ENCODE assay signal across 37 cellular contexts in genomic region chr13:91139232-91139631, GRCh38.
"Had no signal": no experiment of that assay in that cellular context is flagged by ENCODE, and none has a peak within 500 bp of the region (broad histone marks: within the 10 kb centered on the region; RNA-seq: fewer than 3 reads in every experiment).

No MANE protein-coding gene starts in this region.

- ATAC-seq: activated CD8-positive, alpha-beta T cell treated with anti-CD3 and anti-CD28 coated beads for 36 hours; activated naive CD4-positive, alpha-beta T cell treated with anti-CD3 and anti-CD28 coated beads, Interleukin-2, amount 50 U/mL, for 72 hours; activated T-cell treated with anti-CD3 and anti-CD28 coated beads, Interleukin-2, amount 50 U/mL, for 4 hours; activated T-cell treated with anti-CD3 and anti-CD28 coated beads, Interleukin-2, amount 50 U/mL, for 72 hours; activated T-helper 17 cell treated with anti-CD3 and anti-CD28 coated beads, Interleukin-2, amount 50 U/mL, for 72 hours; body of pancreas had no signal

- FAIRE-seq: astrocyte, TTC549 had no signal

- H3K27me3 Mint-ChIP-seq: activated B cell treated with CpG ODN at 0.5 μM for 24 hours; activated CD4-positive, alpha-beta T cell treated with anti-CD3 and anti-CD28 coated beads, Interleukin-2, amount 10 ng/mL, durations not matched to agents 24 days and 14 days; activated T-helper 17 cell treated with anti-CD3 and anti-CD28 coated beads, Interleukin-2, amount 50 U/mL, for 72 hours had no signal

- H3K27ac Mint-ChIP-seq: activated B cell treated with CpG ODN at 0.5 μM for 24 hours; activated CD4-positive, alpha-beta memory T cell treated with anti-CD3 and anti-CD28 coated beads for 36 hours; activated CD4-positive, alpha-beta T cell treated with anti-CD3 and anti-CD28 coated beads, Interleukin-2, amount 10 ng/mL, durations not matched to agents 24 days and 14 days; activated CD8-positive, alpha-beta T cell treated with anti-CD3 and anti-CD28 coated beads for 36 hours; activated naive CD4-positive, alpha-beta T cell treated with anti-CD3 and anti-CD28 coated beads for 36 hours; activated naive CD4-positive, alpha-beta T cell treated with anti-CD3 and anti-CD28 coated beads, Interleukin-2, amount 50 U/mL, for 72 hours; activated naive CD8-positive, alpha-beta T cell treated with anti-CD3 and anti-CD28 coated beads for 36 hours; activated T-cell treated with anti-CD3 and anti-CD28 coated beads, Interleukin-2, amount 50 U/mL, for 72 hours; activated T-helper 1 cell treated with anti-CD3 and anti-CD28 coated beads, Interleukin-12 subunit alpha, Interleukin-12 subunit beta, Interleukin-2, Interleukin-4 antibody, amounts not matched to agents 30 ng/mL and 10 ng/mL and 1 ng/mL, durations not matched to agents 14 hours and 24 hours and 36 hours; activated T-helper 17 cell treated with anti-CD3 and anti-CD28 coated beads, Interleukin-2, amount 50 U/mL, for 72 hours; T-helper 1 cell treated with Interleukin-12 subunit alpha and Interleukin-12 subunit beta and Interleukin-4 antibody, amounts not matched to agents 30 μg/mL and 1 μg/mL, for 36 hours; T-helper 2 cell treated with Interferon-gamma antibody and Interleukin-4, amounts not matched to agents 5 μg/mL and 100 μg/mL, for 36 hours had no signal

- H3K4me3 ChIP-seq: adrenal gland, body of pancreas, breast epithelium had no signal

- DNase-seq: activated B cell treated with CpG ODN at 0.5 μM for 24 hours; activated CD4-positive, alpha-beta memory T cell treated with anti-CD3 and anti-CD28 coated beads for 36 hours; activated CD4-positive, alpha-beta T cell treated with anti-CD3 and anti-CD28 coated beads for 4 hours; activated CD4-positive, alpha-beta T cell treated with anti-CD3 and anti-CD28 coated beads, Interleukin-2, amount 10 ng/mL, durations not matched to agents 24 days and 14 days; activated CD4-positive, alpha-beta T cell treated with anti-CD3 and anti-CD28 coated beads, Interleukin-2, amount 50 U/mL, for 1 hour; activated CD4-positive, alpha-beta T cell treated with anti-CD3 and anti-CD28 coated beads, Interleukin-2, amount 50 U/mL, for 4 hours; activated CD4-positive, CD25-positive, alpha-beta regulatory T cell treated with anti-CD3 and anti-CD28 coated beads, Interleukin-2, amount 50 U/mL, for 72 hours; activated CD8-positive, alpha-beta memory T cell treated with anti-CD3 and anti-CD28 coated beads, Interleukin-2, amount 50 U/mL, for 4 hours; activated CD8-positive, alpha-beta T cell treated with anti-CD3 and anti-CD28 coated beads for 36 hours; activated effector memory CD4-positive, alpha-beta T cell treated with anti-CD3 and anti-CD28 coated beads, Interleukin-2, amount 50 U/mL, for 16 hours; activated gamma-delta T cell treated with Interleukin-2 at 50 U/mL for 16 hours; activated naive CD4-positive, alpha-beta T cell; activated naive CD4-positive, alpha-beta T cell treated with anti-CD3 and anti-CD28 coated beads for 36 hours; activated naive CD4-positive, alpha-beta T cell treated with anti-CD3 and anti-CD28 coated beads, Interleukin-2, amount 50 U/mL, for 16 hours; activated naive CD8-positive, alpha-beta T cell treated with anti-CD3 and anti-CD28 coated beads for 36 hours; activated T-cell treated with anti-CD3 and anti-CD28 coated beads for 4 hours; activated T-cell treated with anti-CD3 and anti-CD28 coated beads, Interleukin-2, amount 50 U/mL, for 1 hour; activated T-cell treated with anti-CD3 and anti-CD28 coated beads, Interleukin-2, amount 50 U/mL, for 4 hours; activated T-cell treated with anti-CD3 and anti-CD28 coated beads, Interleukin-2, amount 50 U/mL, for 72 hours; adrenal gland; amniotic stem cell; aorta; body of pancreas; brain microvascular endothelial cell; central memory CD4-positive, alpha-beta T cell; cerebellar nuclear complex; T-helper 2 cell; T-helper 9 cell had no signal

- H3K9me3 ChIP-seq: adrenal gland, body of pancreas, breast epithelium had no signal

- H3K36me3 Mint-ChIP-seq: activated CD4-positive, alpha-beta memory T cell treated with anti-CD3 and anti-CD28 coated beads for 36 hours; activated naive CD4-positive, alpha-beta T cell treated with anti-CD3 and anti-CD28 coated beads, Interleukin-2, amount 50 U/mL, for 72 hours; activated naive CD8-positive, alpha-beta T cell treated with anti-CD3 and anti-CD28 coated beads for 36 hours had no signal

- H3K9me3 Mint-ChIP-seq: activated B cell treated with CpG ODN at 0.5 μM for 24 hours; activated CD4-positive, alpha-beta memory T cell treated with anti-CD3 and anti-CD28 coated beads for 36 hours; activated CD4-positive, alpha-beta T cell treated with anti-CD3 and anti-CD28 coated beads, Interleukin-2, amount 10 ng/mL, durations not matched to agents 24 days and 14 days; activated CD8-positive, alpha-beta T cell treated with anti-CD3 and anti-CD28 coated beads for 36 hours; activated naive CD4-positive, alpha-beta T cell treated with anti-CD3 and anti-CD28 coated beads for 36 hours; activated naive CD4-positive, alpha-beta T cell treated with anti-CD3 and anti-CD28 coated beads, Interleukin-2, amount 50 U/mL, for 72 hours; activated naive CD8-positive, alpha-beta T cell treated with anti-CD3 and anti-CD28 coated beads for 36 hours; activated T-cell treated with anti-CD3 and anti-CD28 coated beads, Interleukin-2, amount 50 U/mL, for 4 hours; activated T-cell treated with anti-CD3 and anti-CD28 coated beads, Interleukin-2, amount 50 U/mL, for 72 hours; activated T-helper 1 cell treated with anti-CD3 and anti-CD28 coated beads, Interleukin-12 subunit alpha, Interleukin-12 subunit beta, Interleukin-2, Interleukin-4 antibody, amounts not matched to agents 30 ng/mL and 10 ng/mL and 1 ng/mL, durations not matched to agents 14 hours and 24 hours and 36 hours; activated T-helper 17 cell treated with anti-CD3 and anti-CD28 coated beads, Interleukin-2, amount 50 U/mL, for 72 hours; T-helper 1 cell treated with Interleukin-12 subunit alpha and Interleukin-12 subunit beta and Interleukin-4 antibody, amounts not matched to agents 30 μg/mL and 1 μg/mL, for 36 hours; T-helper 2 cell treated with Interferon-gamma antibody and Interleukin-4, amounts not matched to agents 5 μg/mL and 100 μg/mL, for 36 hours had no signal

- H3K4me3 Mint-ChIP-seq: activated B cell treated with CpG ODN at 0.5 μM for 24 hours; activated CD4-positive, alpha-beta memory T cell treated with anti-CD3 and anti-CD28 coated beads for 36 hours; activated CD4-positive, alpha-beta T cell treated with anti-CD3 and anti-CD28 coated beads, Interleukin-2, amount 10 ng/mL, durations not matched to agents 24 days and 14 days; activated CD8-positive, alpha-beta T cell treated with anti-CD3 and anti-CD28 coated beads for 36 hours; activated naive CD4-positive, alpha-beta T cell treated with anti-CD3 and anti-CD28 coated beads for 36 hours; activated naive CD8-positive, alpha-beta T cell treated with anti-CD3 and anti-CD28 coated beads for 36 hours; activated T-cell treated with anti-CD3 and anti-CD28 coated beads, Interleukin-2, amount 50 U/mL, for 4 hours; activated T-cell treated with anti-CD3 and anti-CD28 coated beads, Interleukin-2, amount 50 U/mL, for 72 hours; activated T-helper 1 cell treated with anti-CD3 and anti-CD28 coated beads, Interleukin-12 subunit alpha, Interleukin-12 subunit beta, Interleukin-2, Interleukin-4 antibody, amounts not matched to agents 30 ng/mL and 10 ng/mL and 1 ng/mL, durations not matched to agents 14 hours and 24 hours and 36 hours; activated T-helper 17 cell treated with anti-CD3 and anti-CD28 coated beads, Interleukin-2, amount 50 U/mL, for 72 hours; T-helper 1 cell treated with Interleukin-12 subunit alpha and Interleukin-12 subunit beta and Interleukin-4 antibody, amounts not matched to agents 30 μg/mL and 1 μg/mL, for 36 hours; T-helper 2 cell treated with Interferon-gamma antibody and Interleukin-4, amounts not matched to agents 5 μg/mL and 100 μg/mL, for 36 hours had no signal

- H3K36me3 ChIP-seq: adrenal gland, brain microvascular endothelial cell, breast epithelium had no signal

- H3K4me1 ChIP-seq: adrenal gland, breast epithelium had no signal

- H3K27ac ChIP-seq: adrenal gland, body of pancreas, brain microvascular endothelial cell, breast epithelium, VCaP had no signal

- H3K4me1 Mint-ChIP-seq: activated B cell treated with CpG ODN at 0.5 μM for 24 hours; activated CD4-positive, alpha-beta T cell treated with anti-CD3 and anti-CD28 coated beads, Interleukin-2, amount 10 ng/mL, durations not matched to agents 24 days and 14 days; activated T-helper 17 cell treated with anti-CD3 and anti-CD28 coated beads, Interleukin-2, amount 50 U/mL, for 72 hours had no signal

- H3K27me3 ChIP-seq: adrenal gland, body of pancreas, breast epithelium had no signal
